11 cellular contexts compared by ENCODE assay signal in genomic region chr17:13346081-13346533, GRCh38.
DNase-seq lines count a peak whose midpoint lies in the region; ATAC-seq and TF ChIP-seq lines count a peak whose summit lies in the region.
"Had no signal": no experiment of that assay in that cellular context is flagged by ENCODE, and none has a peak within 500 bp of the region (broad histone marks: within the 10 kb centered on the region; RNA-seq: fewer than 3 reads in every experiment).

No MANE protein-coding gene starts in this region.

- DNase-seq in AG20443 (ENCODE audit: low spot score): peak; percentile 79
- peak; percentile 98 for DNase-seq in astrocyte of the spinal cord (ENCODE audit: low read depth, low spot score)
- no peak for DNase-seq in left lung
- no peak for DNase-seq in SJCRH30
- no peak for DNase-seq in central memory CD4-positive, alpha-beta T cell
- no peak for DNase-seq in T-helper 1 cell
- no peak for DNase-seq in activated effector memory CD4-positive, alpha-beta T cell treated with Interleukin-2 at 50 U/mL for 16 hours
- DNase-seq: activated effector memory CD4-positive, alpha-beta T cell treated with anti-CD3 and anti-CD28 coated beads, Interleukin-2, amount 50 U/mL, for 16 hours; erythroblast; NCI-H1417 treated with DMSO at 0.1 percent for 48 hours had no signal

- peak overlapping the region; percentile 80 for H3K27ac ChIP-seq in HUES48 (ENCODE audit: low read depth, low read length)
- H3K27ac ChIP-seq in left lung: peak overlapping the region in 1 of 2 donors; percentile 61
- H3K27ac ChIP-seq in SJCRH30: no peak overlapping the region

- H3K9me3 ChIP-seq in HUES48 (ENCODE audit: control insufficient read depth, insufficient read depth, low read length) (no peaks in the 10 kb centered on the region), left lung (no peaks in the 10 kb centered on the region), SJCRH30 (replicated peaks) (peaks cover 4% of the 10 kb centered on the region; the same call in 1 of the 2 replicates)

- no peaks in the 10 kb centered on the region for H3K27me3 ChIP-seq in HUES48 (ENCODE audit: control insufficient read depth, insufficient read depth, low read length)
- H3K27me3 ChIP-seq in left lung: no peaks in the 10 kb centered on the region
- no peaks in the 10 kb centered on the region for H3K27me3 ChIP-seq in SJCRH30

- H3K4me1 ChIP-seq in HUES48 (ENCODE audit: control insufficient read depth, insufficient read depth, low read length): peaks cover 10% of the 10 kb centered on the region
- peaks cover 0 to 4% of the 10 kb centered on the region in 2 donors for H3K4me1 ChIP-seq in left lung
- H3K4me1 ChIP-seq in SJCRH30: no peaks in the 10 kb centered on the region; the same call in 1 of the 2 replicates

- TF ChIP-seq CTCF in astrocyte of the spinal cord (IDR thresholded peaks at IDR 0.05; ENCODE audit: low read depth, low read length) (no peak), left lung (IDR thresholded peaks at IDR 0.05) (no peak)

- H3K4me3 ChIP-seq in HUES48 (ENCODE audit: low read depth, low read length): no peak overlapping the region
- no peak overlapping the region for H3K4me3 ChIP-seq in astrocyte of the spinal cord (ENCODE audit: low read depth, low read length)
- H3K4me3 ChIP-seq in left lung: no peak overlapping the region
- no peak overlapping the region for H3K4me3 ChIP-seq in SJCRH30

- H3K36me3 ChIP-seq in HUES48 (ENCODE audit: control insufficient read depth, insufficient read depth, low read length): no peaks in the 10 kb centered on the region
- H3K36me3 ChIP-seq in left lung: no peaks in the 10 kb centered on the region
- H3K36me3 ChIP-seq in SJCRH30: no peaks in the 10 kb centered on the region

- in situ Hi-C loops in astrocyte of the spinal cord (cut with HindIII; ENCODE audit: low sequenced_read_pairs): no loop called here

- no peak overlapping the region for H3K9ac ChIP-seq in HUES48 (ENCODE audit: low read depth, low read length)

- intact Hi-C loops in left lung (cut with DNase I): no loop called here

- peak; percentile 70 for ATAC-seq in left lung

Comparison
In these comparisons a context has a peak if more than half of its experiments do, and no peak if none do; other contexts are left out.
1. DNase-seq: peak in AG20443 (single experiment) and astrocyte of the spinal cord (single experiment); none in left lung (0 of 2), SJCRH30 (0 of 2), central memory CD4-positive, alpha-beta T cell (single experiment), T-helper 1 cell (0 of 5) and activated effector memory CD4-positive, alpha-beta T cell treated with Interleukin-2 at 50 U/mL for 16 hours (single experiment).